In genomic region chr3:190491533-190492054, GRCh38 we compare ENCODE assay signal across 16 cellular contexts. TPM values are rescaled to one million over a fixed set of nuclear protein-coding genes. Genes with fewer than 3 reads are reported as not detected.
DNase-seq lines count a peak whose midpoint lies in the region; ATAC-seq and TF ChIP-seq lines count a peak whose summit lies in the region.
"Had no signal": no experiment of that assay in that cellular context is flagged by ENCODE, and none has a peak within 500 bp of the region (broad histone marks: within the 10 kb centered on the region; RNA-seq: fewer than 3 reads in every experiment).

No MANE protein-coding gene starts in this region.

- H3K9me3 ChIP-seq in PC-3 (ENCODE audit: low read length) = no peaks in the 10 kb centered on the region
- H3K9me3 ChIP-seq in cardiac muscle cell (ENCODE audit: low read depth) = no peaks in the 10 kb centered on the region
- H3K9me3 ChIP-seq in transverse colon = no peaks in the 10 kb centered on the region

- intact Hi-C loops in PC-3 (cut with micrococcal nuclease) (no loop called here), transverse colon (cut with DNase I; ENCODE audit: low total_unique reads) (no loop called here)

- no peak overlapping the region; the same call in 1 of the 2 replicates for H3K4me2 ChIP-seq in PC-3 (ENCODE audit: low read length)

- DNase-seq in activated effector memory CD4-positive, alpha-beta T cell treated with anti-CD3 and anti-CD28 coated beads, Interleukin-2, amount 50 U/mL, for 16 hours = peak; percentile 64
- DNase-seq in activated effector memory CD4-positive, alpha-beta T cell treated with Interleukin-2 at 50 U/mL for 16 hours = no peak
- DNase-seq in PC-3 = peak; percentile 52
- DNase-seq in cardiac muscle cell (ENCODE audit: low read depth in 1 of 2, low spot score in 1 of 2) = peak in 1 of 2 donors; percentile 36
- DNase-seq in stimulated activated CD8-positive, alpha-beta memory T cell treated with anti-CD3 and anti-CD28 coated beads, Interleukin-4, amount 100 ng/mL, for 48 hours = peak; percentile 46
- DNase-seq in transverse colon = no peak
- DNase-seq in cerebellar nuclear complex (lab: John Stamatoyannopoulos, UW) = no peak
- DNase-seq: effector CD4-positive, alpha-beta T cell; GF-D8; stimulated activated naive CD4-positive, alpha-beta T cell treated with Interleukin-2 at 50 U/mL for 16 hours had no signal

- H3K9ac ChIP-seq in PC-3 (ENCODE audit: low read length) = no peak overlapping the region

- H3K36me3 ChIP-seq in PC-3 (ENCODE audit: low read depth, low read length) (no peaks in the 10 kb centered on the region), cardiac muscle cell (no peaks in the 10 kb centered on the region), transverse colon (no peaks in the 10 kb centered on the region)

- no peak overlapping the region for H3K27ac ChIP-seq in PC-3 (ENCODE audit: low read length)
- H3K27ac ChIP-seq in cardiac muscle cell = peak overlapping the region; percentile 18
- H3K27ac ChIP-seq in transverse colon = no peak overlapping the region
- H3K27ac ChIP-seq: HL-60, VCaP had no signal

- no peak for TF ChIP-seq EP300 in transverse colon (IDR thresholded peaks at IDR 0.05; ENCODE audit: low read depth)

- no peaks in the 10 kb centered on the region for H3K79me2 ChIP-seq in PC-3 (ENCODE audit: low read length)

- H3K27me3 ChIP-seq in PC-3 (ENCODE audit: low read length) (no peaks in the 10 kb centered on the region), cardiac muscle cell (no peaks in the 10 kb centered on the region), transverse colon (peaks cover 19% of the 10 kb centered on the region)

- WGBS in transverse colon (ENCODE audit: low coverage in 1 of 2), 2 donors = 68 to 87% methylated on average over 2 to 4 of the region's 4 CpGs

- no peaks in the 10 kb centered on the region for H3F3A ChIP-seq in PC-3 (ENCODE audit: low read length, unreplicated experiment)

- no peak overlapping the region for H3K4me3 ChIP-seq in PC-3 (ENCODE audit: low read length)
- no peak overlapping the region for H3K4me3 ChIP-seq in cardiac muscle cell
- H3K4me3 ChIP-seq in transverse colon = no peak overlapping the region

- POLR2A ChIA-PET in PC-3 (lab: Charles Lee; ENCODE audit: unreplicated experiment) = no interaction called here

- no peaks in the 10 kb centered on the region for H3K9me2 ChIP-seq in PC-3 (replicated peaks; ENCODE audit: low read length)

- no TSS peak for BruUV-seq in PC-3 (replicated peaks; lab: Mats Ljungman, UMichigan)

- ATAC-seq in PC-3 = 0 out of 2 replicates have a peak, but pooled peaks have one; percentile 11
- no peak for ATAC-seq in GM18511 (IDR thresholded peaks at IDR 0.05; ENCODE audit: unreplicated experiment)
- ATAC-seq: left lobe of liver had no signal

- no peak overlapping the region for H2AFZ ChIP-seq in PC-3 (ENCODE audit: low read length)

- in situ Hi-C loops in transverse colon (cut with MboI; ENCODE audit: low pct_ligation_motif_present in 1 of 4, low pct_unique_long_range_greater_than_20kb in 1 of 4, low sequenced_read_pairs in 3 of 4) = no loop called here

- CTCF ChIA-PET in PC-3 (lab: Charles Lee) = interaction anchor here (0.6 kb wide), 1 partner anchor 19 kb away, joined by 5 read pairs; no protein-coding TSS in a partner anchor

- H3K4me1 ChIP-seq in PC-3 (ENCODE audit: insufficient read depth, low read length) (peaks cover 20% of the 10 kb centered on the region), cardiac muscle cell (ENCODE audit: low read depth) (peaks cover 22% of the 10 kb centered on the region), transverse colon (no peaks in the 10 kb centered on the region)

- no peak for TF ChIP-seq POLR2A in transverse colon (IDR thresholded peaks at IDR 0.05)

- no peaks in the 10 kb centered on the region for H4K20me1 ChIP-seq in PC-3 (ENCODE audit: low read length)

- TF ChIP-seq CTCF in PC-3 (conservative IDR thresholded peaks at IDR 0.05; ENCODE audit: low read depth, low read length) (no peak), cardiac muscle cell (IDR thresholded peaks at IDR 0.05; ENCODE audit: low read depth, low read length) (no peak), transverse colon (IDR thresholded peaks at IDR 0.05) (no peak)

RNA-seq across cellular contexts. Expression of gene IL1RAP, which starts 22.3 kb away (rescaled TPM):
- total RNA-seq in PC-3 (2014; rRNA removed) (5.0 and 13.4 TPM in 2 replicates), cardiac muscle cell (6.5 and 8.9 TPM in 2 replicates), transverse colon (1 to 10 TPM in 3 of 4 donors, under 1 TPM in 1; 0.80 to 8.6 (median 2.7) TPM)
- polyA plus RNA-seq in cardiac muscle cell = 3.2 and 5.5 TPM in 2 replicates

RNA-seq across cellular contexts. Expression of gene TMEM207, which starts 41.9 kb away (rescaled TPM):
- total RNA-seq in PC-3 (2014; rRNA removed) = not detected in 2 replicates
- not detected in 2 replicates for total RNA-seq in cardiac muscle cell
- not detected in 2 replicates for polyA plus RNA-seq in cardiac muscle cell
- total RNA-seq in transverse colon = not detected
- total RNA-seq: left lobe of liver, NCI-H460 had no signal
- polyA plus RNA-seq: BJ had no signal

Comparison
In these comparisons a context has a peak if more than half of its experiments do, and no peak if none do; other contexts are left out.
1. DNase-seq: peak in activated effector memory CD4-positive, alpha-beta T cell treated with anti-CD3 and anti-CD28 coated beads, Interleukin-2, amount 50 U/mL, for 16 hours (single experiment), PC-3 (single experiment) and stimulated activated CD8-positive, alpha-beta memory T cell treated with anti-CD3 and anti-CD28 coated beads, Interleukin-4, amount 100 ng/mL, for 48 hours (single experiment); none in activated effector memory CD4-positive, alpha-beta T cell treated with Interleukin-2 at 50 U/mL for 16 hours (single experiment), transverse colon (single experiment) and cerebellar nuclear complex (0 of 2).